22 cellular contexts compared by ENCODE assay signal in genomic region chr7:155309021-155309338, GRCh38. TPM values are rescaled to one million over a fixed set of nuclear protein-coding genes. Genes with fewer than 3 reads are reported as not detected.
DNase-seq lines count a peak whose midpoint lies in the region; ATAC-seq, FAIRE-seq and TF ChIP-seq lines count a peak whose summit lies in the region.
"Had no signal": no experiment of that assay in that cellular context is flagged by ENCODE, and none has a peak within 500 bp of the region (broad histone marks: within the 10 kb centered on the region; RNA-seq: fewer than 3 reads in every experiment).

No MANE protein-coding gene starts in this region.

- BruUV-seq in HepG2 (replicated peaks; lab: Mats Ljungman, UMichigan), result no TSS peak
- BruUV-seq in K562 (replicated peaks; lab: Mats Ljungman, UMichigan), result no TSS peak

- POLR2A ChIA-PET in HepG2 (lab: Yijun Ruan, JAX), result no interaction called here
- POLR2A ChIA-PET in K562 (lab: Yijun Ruan, JAX), result interaction anchor here (1.4 kb wide), 1 partner anchor 15 kb away, joined by 4 read pairs; no protein-coding TSS in a partner anchor

- H3K27ac ChIP-seq in liver (ENCODE audit: low read depth in 1 of 2, low read length in 2 of 2) (peak overlapping the region in 1 of 2 donors; percentile 31), HepG2 (ENCODE audit: extremely low read length, insufficient read depth, low read length) (no peak overlapping the region), K562 (ENCODE audit: extremely low read depth, low read depth, low read length) (no peak overlapping the region), right lobe of liver (peak overlapping the region in 1 of 3 donors; percentile 16)
- H3K27ac ChIP-seq: 22Rv1 had no signal

- H3K27me3 ChIP-seq in liver (ENCODE audit: control insufficient read depth in 4 of 4, insufficient read depth in 4 of 4, low read length in 3 of 4) (no peaks in the 10 kb centered on the region), HepG2 (ENCODE audit: control insufficient read depth in 1 of 2, insufficient read depth in 2 of 2, low read length in 2 of 2) (peaks cover 2 to 28% of the 10 kb centered on the region in 2 experiments; a peak in 3 of 5 replicates), Loucy (ENCODE audit: insufficient read depth, low read length, poor library complexity, severe bottlenecking) (no peaks in the 10 kb centered on the region), K562 (ENCODE audit: control insufficient read depth in 2 of 2, insufficient read depth in 2 of 2, low read length in 2 of 2) (peaks cover 3 to 16% of the 10 kb centered on the region in 2 experiments; a peak in 4 of 5 replicates), right lobe of liver (no peaks in the 10 kb centered on the region)

- H3K9me2 ChIP-seq in Loucy (replicated peaks; ENCODE audit: low read depth, low read length), result no peaks in the 10 kb centered on the region

- TF ChIP-seq RAD21 in liver (IDR thresholded peaks at IDR 0.05) (no peak), HepG2 (CRISPR knock-in tag; IDR thresholded peaks at IDR 0.05) (no peak), K562 (CRISPR knock-in tag; conservative IDR thresholded peaks at IDR 0.05 in 1 of 2, IDR thresholded peaks at IDR 0.05 in 1 of 2) (no peak)

- H3K4me3 ChIP-seq in liver (ENCODE audit: low read depth in 1 of 3, low read length in 3 of 3), result no peak overlapping the region
- no peak overlapping the region for H3K4me3 ChIP-seq in HepG2 (replicated peaks in 1 of 3; ENCODE audit: insufficient read depth in 1 of 3, low read depth in 2 of 3, low read length in 3 of 3)
- no peak overlapping the region for H3K4me3 ChIP-seq in Loucy (ENCODE audit: low read length, poor library complexity, severe bottlenecking)
- H3K4me3 ChIP-seq in K562, result no peak overlapping the region
- no peak overlapping the region for H3K4me3 ChIP-seq in right lobe of liver
- H3K4me3 ChIP-seq: GM23338 had no signal

- DNase-seq in HepG2 (ENCODE audit: low spot score) (no peak), K562 (ENCODE audit: extremely low read depth in 1 of 4, low spot score in 3 of 4) (no peak), right lobe of liver (no peak), anterior cingulate cortex (lab: John Stamatoyannopoulos, UW) (no peak)
- DNase-seq in stimulated activated CD4-positive, alpha-beta T cell treated with anti-CD3 and anti-CD28 coated beads, Interleukin-2, amount 100 ng/mL, for 48 hours, result no peak
- DNase-seq: C1 segment of cervical spinal cord; Calu3; CD4-positive, alpha-beta memory T cell; COR-L47; DMS53; DMS79 treated with DMSO at 0.1 percent for 48 hours; GF-D8; H9 had no signal

- ATAC-seq in HepG2 (no peak), K562 (no peak), right lobe of liver (peak in 1 of 4 donors; percentile 0), GM19467 (IDR thresholded peaks at IDR 0.05; ENCODE audit: unreplicated experiment) (no peak)
- ATAC-seq: GM23338, HCT116 had no signal

- H3K9me3 ChIP-seq in liver (ENCODE audit: control insufficient read depth in 4 of 4, low read length in 3 of 4) (no peaks in the 10 kb centered on the region), HepG2 (ENCODE audit: low read length) (no peaks in the 10 kb centered on the region), Loucy (ENCODE audit: insufficient read depth, low read depth, low read length) (no peaks in the 10 kb centered on the region), K562 (replicated peaks; ENCODE audit: control insufficient read depth, insufficient read depth, low read depth, low read length) (no peaks in the 10 kb centered on the region), right lobe of liver (no peaks in the 10 kb centered on the region)

- no peak for TF ChIP-seq EP300 in HepG2 (IDR thresholded peaks at IDR 0.05; ENCODE audit: low read depth in 2 of 2, low read length in 2 of 2)
- no peak for TF ChIP-seq EP300 in HepG2 (CRISPR knock-in tag; IDR thresholded peaks at IDR 0.05; ENCODE audit: borderline replicate concordance)
- TF ChIP-seq EP300 in K562 (IDR thresholded peaks at IDR 0.05; ENCODE audit: low read length), result no peak

- H2AFZ ChIP-seq in HepG2 (ENCODE audit: low read length) (no peak overlapping the region), Loucy (ENCODE audit: low read length) (no peak overlapping the region), K562 (ENCODE audit: low read depth, low read length) (no peak overlapping the region)
- H2AFZ ChIP-seq: GM23338 had no signal

- H3K9ac ChIP-seq in liver (ENCODE audit: low read depth in 1 of 2, low read length in 2 of 2) (no peak overlapping the region), HepG2 (ENCODE audit: insufficient read depth, low read depth, low read length) (no peak overlapping the region), Loucy (ENCODE audit: low read depth, low read length, poor library complexity, severe bottlenecking) (no peak overlapping the region), K562 (ENCODE audit: insufficient read depth in 1 of 2, low read depth in 2 of 2, low read length in 2 of 2) (no peak overlapping the region)

- intact Hi-C loops in HepG2 (cut with micrococcal nuclease; ENCODE audit: unreplicated experiment), result no loop called here
- intact Hi-C loops in K562 (cut with micrococcal nuclease), result no loop called here
- intact Hi-C loops in right lobe of liver (cut with DNase I), result no loop called here

- WGBS in liver, result 79% methylated on average over 1 of the region's 1 CpG
- 58% methylated on average over 1 of the region's 1 CpG for WGBS in HepG2 (ENCODE audit: low lambda C conversion rate)
- 48% methylated on average over 1 of the region's 1 CpG for WGBS in K562 (ENCODE audit: insufficient coverage, low coverage, missing lambda C conversion rate)
- 67% methylated on average over 1 of the region's 1 CpG for WGBS in right lobe of liver (ENCODE audit: insufficient coverage, low coverage, low lambda C conversion rate, missing lambda C conversion rate)

- no peak overlapping the region for H3K4me2 ChIP-seq in HepG2 (ENCODE audit: low read depth, low read length)
- peak overlapping the region; percentile 3 for H3K4me2 ChIP-seq in Loucy (ENCODE audit: low read depth, low read length, poor library complexity, severe bottlenecking)
- H3K4me2 ChIP-seq in K562 (ENCODE audit: insufficient read depth, low read length), result no peak overlapping the region
- H3K4me2 ChIP-seq: GM23338 had no signal

- in situ Hi-C loops in HepG2 (cut with HindIII; ENCODE audit: extremely low pct_ligation_motif_present, low pct_unique_long_range_greater_than_20kb) (no loop called here), K562 (cut with MboI) (no loop called here)

- H3K4me1 ChIP-seq in liver (ENCODE audit: control insufficient read depth in 4 of 4, insufficient read depth in 4 of 4, low read length in 3 of 4) (peaks cover 0 to 7% (median 3%) of the 10 kb centered on the region in 4 donors), HepG2 (ENCODE audit: insufficient read depth, low read length) (no peaks in the 10 kb centered on the region), Loucy (ENCODE audit: insufficient read depth, low read length, poor library complexity, severe bottlenecking) (peaks cover 31% of the 10 kb centered on the region), K562 (replicated peaks in 1 of 2; ENCODE audit: control insufficient read depth in 2 of 2, insufficient read depth in 2 of 2, low read length in 2 of 2) (0 out of 5 replicates have a peak, but pooled peaks cover 0 to 2% of the 10 kb centered on the region in 2 experiments), right lobe of liver (peaks cover 0 to 21% (median 3%) of the 10 kb centered on the region in 4 donors)

- TF ChIP-seq POLR2A in HepG2 (IDR thresholded peaks at IDR 0.05; ENCODE audit: insufficient read depth in 1 of 2, low read depth in 2 of 2, low read length in 2 of 2) (no peak), K562 (conservative IDR thresholded peaks at IDR 0.05) (peak; percentile 71), right lobe of liver (IDR thresholded peaks at IDR 0.05) (peak; percentile 9)

- FAIRE-seq in HepG2 (lab: Jason Lieb, UNC) (no peak), K562 (lab: Jason Lieb, UNC) (no peak)
- FAIRE-seq: A204.1, GM18507, GM19239 had no signal

- CTCF ChIA-PET in HepG2 (lab: Yijun Ruan, JAX; ENCODE audit: low intra/inter-chr PET ratio, low total read pairs) (no interaction called here), K562 (lab: Yijun Ruan, JAX; ENCODE audit: low intra/inter-chr PET ratio) (no interaction called here)

- H3K79me2 ChIP-seq in HepG2 (ENCODE audit: insufficient read depth, low read length), result no peaks in the 10 kb centered on the region
- H3K79me2 ChIP-seq in Loucy (ENCODE audit: insufficient read depth, low read length), result peaks cover 51% of the 10 kb centered on the region
- H3K79me2 ChIP-seq in K562 (ENCODE audit: control insufficient read depth, insufficient read depth, low read length), result peaks cover 15% of the 10 kb centered on the region; the same call in 2 of the 3 replicates

- H3K36me3 ChIP-seq in liver (ENCODE audit: control insufficient read depth in 4 of 4, insufficient read depth in 3 of 4, low read depth in 1 of 4, low read length in 3 of 4) (peaks cover 8 to 50% (median 44%) of the 10 kb centered on the region in 4 donors), HepG2 (replicated peaks in 1 of 2; ENCODE audit: control insufficient read depth in 1 of 2, insufficient read depth in 2 of 2, low read length in 2 of 2) (no peaks in the 10 kb centered on the region), Loucy (ENCODE audit: insufficient read depth, low read length) (peaks cover 67% of the 10 kb centered on the region), K562 (ENCODE audit: control insufficient read depth, insufficient read depth, low read length) (peaks cover 65% of the 10 kb centered on the region), right lobe of liver (peaks cover 0 to 61% (median 29%) of the 10 kb centered on the region in 4 donors)

- H3K9me1 ChIP-seq in K562 (ENCODE audit: control insufficient read depth, insufficient read depth, low read length), result no peaks in the 10 kb centered on the region

- H3F3A ChIP-seq in Loucy (ENCODE audit: low read depth), result peaks cover 38% of the 10 kb centered on the region

- TF ChIP-seq CTCF in liver (IDR thresholded peaks at IDR 0.05; ENCODE audit: low read depth, low read length, missing input control), result no peak
- TF ChIP-seq CTCF in HepG2 (CRISPR knock-in tag; IDR thresholded peaks at IDR 0.05), result no peak
- TF ChIP-seq CTCF in Loucy (conservative IDR thresholded peaks at IDR 0.05; ENCODE audit: low read length), result no peak
- no peak for TF ChIP-seq CTCF in K562 (IDR thresholded peaks at IDR 0.05 in 2 of 3, conservative IDR thresholded peaks at IDR 0.05 in 1 of 3; ENCODE audit: insufficient read depth in 2 of 3, low read depth in 1 of 3, low read length in 3 of 3)
- no peak for TF ChIP-seq CTCF in right lobe of liver (IDR thresholded peaks at IDR 0.05)

- no peaks in the 10 kb centered on the region for H4K20me1 ChIP-seq in HepG2 (ENCODE audit: insufficient read depth, low read length)
- peaks cover 66% of the 10 kb centered on the region for H4K20me1 ChIP-seq in Loucy (ENCODE audit: insufficient read depth, low read length, poor library complexity, severe bottlenecking)
- H4K20me1 ChIP-seq in K562 (replicated peaks; ENCODE audit: control insufficient read depth, insufficient read depth, low read length), result peaks cover 28% of the 10 kb centered on the region

RNA-seq across cellular contexts. Expression of gene INSIG1, which starts 11.3 kb away (rescaled TPM):
- total RNA-seq in liver, result 100 to 1,000 TPM; 118 to 204 TPM
- polyA plus RNA-seq in liver, result 100 to 1,000 TPM; 182 to 219 TPM
- 0.11 and 0.20 TPM in 2 replicates for total RNA-seq in HepG2 (2016; rRNA removed; fragmentation: Illumina TruSeq; extraction: Trizol)
- total RNA-seq in HepG2 (2016; cell fraction: cytosol; rRNA removed; fragmentation: Illumina TruSeq; extraction: Trizol; ENCODE audit: low read depth), result 0.26 TPM in 1 of 2 replicates, not detected in the other
- 0.09 and 0.13 TPM in 2 replicates for total RNA-seq in HepG2 (2016; cell fraction: insoluble cytoplasmic fraction; rRNA removed; fragmentation: Illumina TruSeq; extraction: Trizol)
- total RNA-seq in HepG2 (2016; cell fraction: membrane; rRNA removed; fragmentation: Illumina TruSeq; extraction: Trizol), result 0.09 and 0.48 TPM in 2 replicates
- not detected in 2 replicates for total RNA-seq in HepG2 (2016; cell fraction: nucleus; rRNA removed; fragmentation: Illumina TruSeq; extraction: Trizol)
- 0.07 and 0.16 TPM in 2 replicates for polyA plus RNA-seq in HepG2 (2011; rRNA removed)
- polyA plus RNA-seq in HepG2 (2011; cell fraction: cytosol; rRNA removed), result 0.10 and 0.17 TPM in 2 replicates
- 0.10 and 0.23 TPM in 2 replicates for polyA plus RNA-seq in HepG2 (2011; cell fraction: nucleus; rRNA removed)
- polyA plus RNA-seq in HepG2 (2012), result 0.08 and 0.17 TPM in 2 replicates
- polyA plus RNA-seq in HepG2 (2016; cell fraction: cytosol; fragmentation: Illumina TruSeq; extraction: Trizol; ENCODE audit: low read depth), result 0.03 TPM in 1 of 2 replicates, not detected in the other
- 0.10 TPM in 1 of 2 replicates, not detected in the other for polyA plus RNA-seq in HepG2 (2016; cell fraction: insoluble cytoplasmic fraction; fragmentation: Illumina TruSeq; extraction: Trizol; ENCODE audit: low read depth)
- 0.13 TPM in 1 of 2 replicates, not detected in the other for polyA plus RNA-seq in HepG2 (2016; cell fraction: membrane; fragmentation: Illumina TruSeq; extraction: Trizol; ENCODE audit: low read depth)
- 0.25 TPM in 1 of 2 replicates, not detected in the other for polyA plus RNA-seq in HepG2 (2016; cell fraction: nucleus; fragmentation: Illumina TruSeq; extraction: Trizol; ENCODE audit: insufficient read depth, low read depth)
- polyA minus RNA-seq in HepG2 (2011; rRNA and poly(A)+ RNA removed; ENCODE audit: low replicate concordance), result 0.60 and 64.4 TPM in 2 replicates
- polyA minus RNA-seq in HepG2 (2011; cell fraction: cytosol; rRNA and poly(A)+ RNA removed), result 0.30 and 0.35 TPM in 2 replicates
- 0.25 and 0.52 TPM in 2 replicates for polyA minus RNA-seq in HepG2 (2011; cell fraction: nucleus; rRNA and poly(A)+ RNA removed)
- total RNA-seq in K562 (2011; cell fraction: chromatin; rRNA removed; ENCODE audit: low replicate concordance), result 622 and 799 TPM in 2 replicates
- 847 and 892 TPM in 2 replicates for total RNA-seq in K562 (2011; cell fraction: nucleolus; rRNA removed)
- total RNA-seq in K562 (2011; cell fraction: nucleoplasm; rRNA removed), result 1,016 and 1,247 TPM in 2 replicates
- 294 and 361 TPM in 2 replicates for total RNA-seq in K562 (2014; rRNA removed)
- 236 and 238 TPM in 2 replicates for total RNA-seq in K562 (2014; rRNA removed; fragmentation: Illumina TruSeq; extraction: Trizol)
- 173 and 188 TPM in 2 replicates for total RNA-seq in K562 (2015; rRNA removed; fragmentation: Illumina TruSeq; extraction: Trizol)
- 254 and 296 TPM in 2 replicates for total RNA-seq in K562 (2021)
- polyA plus RNA-seq in K562 (2011; rRNA removed), result 625 and 787 TPM in 2 replicates
- polyA plus RNA-seq in K562 (2011; cell fraction: cytosol; rRNA removed), result 709 and 1,098 TPM in 2 replicates
- polyA plus RNA-seq in K562 (2011; cell fraction: nucleus; rRNA removed), result 446 and 453 TPM in 2 replicates
- 116 and 259 TPM in 2 replicates for polyA plus RNA-seq in K562 (2012)
- polyA plus RNA-seq in K562 (2014; fragmentation: Illumina TruSeq; extraction: Trizol), result 188 and 224 TPM in 2 replicates
- polyA plus RNA-seq in K562 (2014; fragmentation: Nextera tagmentation; extraction: Ambion mirVana), result 10 to 100 TPM; 57.1 to 69.2 TPM
- polyA plus RNA-seq in K562 (2014; rRNA removed), result 250 and 268 TPM in 2 replicates
- 551 and 619 TPM in 2 replicates for polyA minus RNA-seq in K562 (2011; rRNA and poly(A)+ RNA removed)
- polyA minus RNA-seq in K562 (2011; cell fraction: cytosol; rRNA and poly(A)+ RNA removed), result 392 and 408 TPM in 2 replicates
- polyA minus RNA-seq in K562 (2011; cell fraction: nucleus; rRNA and poly(A)+ RNA removed), result 329 and 473 TPM in 2 replicates
- 100 to 1,000 TPM; 130 to 625 (median 205) TPM for total RNA-seq in right lobe of liver

Comparison
In these comparisons a context has a peak if more than half of its experiments do, and no peak if none do; other contexts are left out.
1. POLR2A ChIP-seq: peak in K562 (single experiment) and right lobe of liver (single experiment); none in HepG2 (0 of 2).
2. RNA of gene INSIG1, which starts 11.3 kb away (total RNA-seq): 173 to 1,247 TPM in K562, 130 to 625 TPM in right lobe of liver and 118 to 204 TPM in liver; 0.09 to 0.48 TPM in HepG2; every median in the first group is over 10 times any median in the second.